In genomic region chr1:160046494-160047115, GRCh38 we compare ENCODE assay signal across 1 cellular context.
TF ChIP-seq lines count a peak whose summit lies in the region.

No MANE protein-coding gene starts in this region.

TF ChIP-seq in K562, 482 proteins besides CTCF, POLR2A, EP300 and RAD21 (continued from another document and continues in another):
- TF ChIP-seq STAT6 (CRISPR knock-in tag; IDR thresholded peaks at IDR 0.05) (no peak), ZNF184 (CRISPR knock-in tag; IDR thresholded peaks at IDR 0.05) (no peak), JUND (IDR thresholded peaks at IDR 0.05; ENCODE audit: borderline replicate concordance, low read depth, low read length) (peak; percentile 82), JUND (tag; IDR thresholded peaks at IDR 0.05; ENCODE audit: borderline replicate concordance, low read depth, low read length) (peak; percentile 78; the same call in 1 of the 3 replicates), ZBTB12 (CRISPR knock-in tag; IDR thresholded peaks at IDR 0.05) (no peak), YY1 (IDR thresholded peaks at IDR 0.05; ENCODE audit: borderline replicate concordance in 1 of 3, control insufficient read depth in 1 of 3, extremely low read depth in 1 of 3, insufficient read depth in 3 of 3, insufficient read length in 1 of 3, insufficient replicate concordance in 2 of 3, low read depth in 1 of 3, low read length in 2 of 3) (peak in 1 of 3 experiments; percentile 46), BRF1 (IDR thresholded peaks at IDR 0.05; ENCODE audit: borderline replicate concordance, extremely low read depth, insufficient read length) (no peak), PATZ1 (CRISPR knock-in tag; IDR thresholded peaks at IDR 0.05; ENCODE audit: borderline replicate concordance) (peak; percentile 83; the same call in 1 of the 2 replicates), BHLHE40 (IDR thresholded peaks at IDR 0.05; ENCODE audit: low read length) (peak; percentile 34; the same call in 1 of the 2 replicates), DACH1 (IDR thresholded peaks at IDR 0.05; ENCODE audit: partially characterized antibody) (peak; percentile 99), RBM15 (IDR thresholded peaks at IDR 0.05; ENCODE audit: insufficient read depth, low read length) (no peak), DMBX1 (CRISPR knock-in tag; IDR thresholded peaks at IDR 0.05; ENCODE audit: borderline replicate concordance) (peak; percentile 92), DNMT1 (IDR thresholded peaks at IDR 0.05) (no peak), NEUROD1 (IDR thresholded peaks at IDR 0.05; ENCODE audit: borderline replicate concordance, low read depth, low read length, partially characterized antibody) (peak; percentile 72), POLR3A (IDR thresholded peaks at IDR 0.05; ENCODE audit: borderline replicate concordance, extremely low read depth, insufficient read depth, insufficient read length) (no peak), SAFB2 (IDR thresholded peaks at IDR 0.05; ENCODE audit: borderline replicate concordance, low read depth, low read length, severe bottlenecking) (no peak), CLOCK (CRISPR knock-in tag; IDR thresholded peaks at IDR 0.05; ENCODE audit: borderline replicate concordance) (no peak), ZKSCAN1 (IDR thresholded peaks at IDR 0.05; ENCODE audit: low read depth, low read length) (no peak), PTTG1 (tag; IDR thresholded peaks at IDR 0.05; ENCODE audit: low read depth) (no peak), NFXL1 (CRISPR knock-in tag; IDR thresholded peaks at IDR 0.05) (no peak), TRIM28 (IDR thresholded peaks at IDR 0.05) (peak; percentile 87), TSHZ1 (CRISPR knock-in tag; IDR thresholded peaks at IDR 0.05) (no peak), ZNF408 (CRISPR knock-in tag; IDR thresholded peaks at IDR 0.05; ENCODE audit: low read depth) (no peak), HOMEZ (CRISPR knock-in tag; IDR thresholded peaks at IDR 0.05) (no peak), PRMT5 (CRISPR knock-in tag; IDR thresholded peaks at IDR 0.05) (no peak), DEAF1 (CRISPR knock-in tag; IDR thresholded peaks at IDR 0.05) (peak; percentile 66), ZNF212 (CRISPR knock-in tag; IDR thresholded peaks at IDR 0.05) (no peak), POLR2AphosphoS2 (IDR thresholded peaks at IDR 0.05; ENCODE audit: low read length) (no peak), NFIC (IDR thresholded peaks at IDR 0.05) (peak; percentile 97), ZNF23 (CRISPR knock-in tag; IDR thresholded peaks at IDR 0.05) (no peak), PHF20 (IDR thresholded peaks at IDR 0.05; ENCODE audit: partially characterized antibody) (peak; percentile 52), MBD1 (CRISPR knock-in tag; IDR thresholded peaks at IDR 0.05) (no peak), POLR2G (IDR thresholded peaks at IDR 0.05; ENCODE audit: low read depth, low read length) (no peak), ZEB2 (IDR thresholded peaks at IDR 0.05) (peak; percentile 56), ZNF311 (CRISPR knock-in tag; IDR thresholded peaks at IDR 0.05) (peak; percentile 80; the same call in 1 of the 2 replicates), BACH1 (tag; IDR thresholded peaks at IDR 0.05) (peak; percentile 90), E4F1 (CRISPR knock-in tag; IDR thresholded peaks at IDR 0.05; ENCODE audit: borderline replicate concordance) (no peak), ILK (tag; IDR thresholded peaks at IDR 0.05; ENCODE audit: borderline replicate concordance, low read depth) (no peak), TCF15 (CRISPR knock-in tag; IDR thresholded peaks at IDR 0.05) (no peak), POU5F1 (IDR thresholded peaks at IDR 0.05; ENCODE audit: borderline replicate concordance, low read depth, low read length, partially characterized antibody) (no peak), ZFPM2 (CRISPR knock-in tag; IDR thresholded peaks at IDR 0.05) (no peak), ZNF282 (CRISPR knock-in tag; IDR thresholded peaks at IDR 0.05) (no peak)
